19 cellular contexts compared by ENCODE assay signal in the genomic region with DNA sequence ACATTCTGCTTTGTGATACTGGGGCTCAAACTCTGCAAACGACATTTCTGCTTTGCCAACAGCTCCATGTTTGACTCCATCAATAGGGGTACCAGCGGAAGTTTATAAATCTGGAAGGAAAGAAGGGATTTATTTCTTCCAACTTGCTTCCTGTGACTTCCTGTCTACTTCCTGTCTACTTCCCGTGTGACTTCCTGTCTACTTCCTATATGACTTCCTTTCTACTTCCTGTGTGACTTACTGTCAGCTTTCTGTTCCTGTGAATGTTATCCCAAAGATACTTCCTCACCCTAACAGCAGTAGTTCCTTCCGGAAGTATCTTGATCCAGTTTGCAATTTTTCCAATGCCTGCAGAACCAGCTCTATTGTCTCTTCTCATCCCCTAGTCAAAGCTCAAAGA.
"Had no signal": no experiment of that assay in that cellular context is flagged by ENCODE, and none has a peak within 500 bp of the region (broad histone marks: within the 10 kb centered on the region; RNA-seq: fewer than 3 reads in every experiment).

No MANE protein-coding gene starts in this region.

- H3K27ac ChIP-seq: body of pancreas, hepatocyte, thyroid gland, upper lobe of right lung, VCaP had no signal

- FAIRE-seq: endometrium had no signal

- ATAC-seq: body of pancreas; left lobe of liver; naive thymus-derived CD4-positive, alpha-beta T cell; upper lobe of right lung had no signal

- H3K9me3 ChIP-seq: body of pancreas, thyroid gland, upper lobe of right lung had no signal

- H3K4me1 ChIP-seq: body of pancreas, thyroid gland, upper lobe of right lung had no signal

- DNase-seq: activated CD4-positive, CD25-positive, alpha-beta regulatory T cell treated with anti-CD3 and anti-CD28 coated beads, Interleukin-2, amount 50 U/mL, for 72 hours; activated gamma-delta T cell treated with Interleukin-2 at 50 U/mL for 16 hours; activated T-cell treated with anti-CD3 and anti-CD28 coated beads, Interleukin-2, amount 50 U/mL, for 1 hour; anterior cingulate cortex; body of pancreas; effector CD4-positive, alpha-beta T cell; glutamatergic neuron; immature natural killer cell; naive thymus-derived CD4-positive, alpha-beta T cell; stimulated activated CD4-positive, alpha-beta T cell treated with anti-CD3 and anti-CD28 coated beads, Interleukin-4, amount 100 ng/mL, for 24 hours; stimulated activated naive CD4-positive, alpha-beta T cell treated with Interleukin-2 at 50 U/mL for 16 hours; substantia nigra; thyroid gland; upper lobe of right lung had no signal

- H2AFZ ChIP-seq: hepatocyte had no signal

- H3K36me3 ChIP-seq: thyroid gland, upper lobe of right lung had no signal

- H3K4me2 ChIP-seq: hepatocyte had no signal

- H3K79me2 ChIP-seq: hepatocyte had no signal

- H3K4me3 ChIP-seq: body of pancreas, hepatocyte, lung, thyroid gland, upper lobe of right lung had no signal

- H3K27me3 ChIP-seq: body of pancreas, hepatocyte, upper lobe of right lung had no signal
